Comparison of ENCODE assay signal across 8 cellular contexts in the genomic region with DNA sequence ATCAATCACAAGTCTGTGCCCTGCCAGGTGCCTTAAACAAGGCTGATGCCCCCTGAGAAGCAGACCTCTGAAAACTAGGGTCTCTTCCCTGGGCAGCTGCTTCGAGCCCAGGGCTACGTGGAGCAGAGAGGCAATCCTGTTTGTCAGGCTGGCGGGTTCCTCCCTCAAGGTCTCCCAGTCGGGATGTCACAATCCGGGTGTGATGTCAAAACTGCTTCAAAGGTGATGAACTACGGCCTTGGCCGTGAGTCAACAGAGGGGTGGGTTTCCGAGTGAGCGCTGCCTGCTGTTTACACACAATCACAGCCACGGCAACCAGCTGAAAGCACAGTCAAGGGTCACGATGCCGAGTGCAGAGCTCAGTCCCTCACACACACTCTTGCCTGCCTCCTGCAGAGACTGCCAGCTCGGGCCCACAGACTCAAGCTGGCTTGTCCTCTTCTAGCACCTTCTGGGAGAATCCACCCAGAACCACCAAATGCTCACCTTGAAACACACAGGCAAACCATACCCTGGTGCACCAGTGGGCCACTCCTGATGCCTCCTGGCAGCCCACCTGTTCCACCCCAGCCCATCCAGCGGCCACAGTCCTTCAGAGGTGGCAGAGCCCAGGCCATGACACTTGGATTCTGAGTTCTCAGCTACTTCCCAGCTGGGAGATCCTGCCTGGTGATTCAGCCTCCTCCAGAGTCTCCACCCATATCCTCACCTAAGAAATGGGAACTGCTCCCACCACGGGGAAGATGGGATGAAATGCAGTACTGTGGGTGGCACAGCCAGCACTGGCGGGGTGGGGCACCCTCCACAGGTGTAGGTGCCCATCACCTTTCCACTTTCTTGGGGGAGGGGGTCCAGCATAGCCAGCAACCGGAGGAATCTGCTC. TPM values are rescaled to one million over a fixed set of nuclear protein-coding genes. Genes with fewer than 3 reads are reported as not detected.
A peak's percentile ranks its signal among the peaks of the same experiment; 100 is the strongest.
DNase-seq lines count a peak whose midpoint lies in the region; ATAC-seq lines count a peak whose summit lies in the region.

No MANE protein-coding gene starts in this region.

- ATAC-seq in right cardiac atrium (peak; percentile 57 to 75), GM19351 (IDR thresholded peaks at IDR 0.05; ENCODE audit: unreplicated experiment) (no peak)

- H3K27me3 ChIP-seq in right cardiac atrium (ENCODE audit: control insufficient read depth, insufficient read depth): no peaks in the 10 kb centered on the region
- no peaks in the 10 kb centered on the region for H3K27me3 ChIP-seq in subcutaneous abdominal adipose tissue (ENCODE audit: control insufficient read depth in 5 of 5, insufficient read depth in 4 of 5, low read length in 5 of 5)

- H3K27ac ChIP-seq in adipose tissue (ENCODE audit: low read depth, low read length): peak overlapping the region; percentile 74
- peak overlapping the region; percentile 75 for H3K27ac ChIP-seq in right cardiac atrium (ENCODE audit: low read length)
- peak overlapping the region; percentile 95 for H3K27ac ChIP-seq in subcutaneous abdominal adipose tissue (ENCODE audit: low read depth, low read length)

- DNase-seq in NCI-H2029 (lab: John Stamatoyannopoulos, UW) (peak; percentile 41), NCI-H2029 treated with DMSO at 0.1 percent for 48 hours (lab: John Stamatoyannopoulos, UW) (no peak), right cardiac atrium (peak; percentile 74 to 79 (median 78)), NCI-H2171 (lab: John Stamatoyannopoulos, UW) (no peak), GM03348 (ENCODE audit: low spot score) (no peak)

- no peaks in the 10 kb centered on the region for H3K36me3 ChIP-seq in subcutaneous abdominal adipose tissue (ENCODE audit: control insufficient read depth in 5 of 5, insufficient read depth in 5 of 5, low read length in 5 of 5)

- H3K9ac ChIP-seq in subcutaneous abdominal adipose tissue (ENCODE audit: low read length in 5 of 5): peak overlapping the region in 4 of 5 donors; percentile 29 to 84 (median 49)

- 27 to 30% (median 29%) methylated on average over 17 of the region's 17 CpGs for WGBS in adipose tissue, 3 donors
- 37% methylated on average over 17 of the region's 17 CpGs for WGBS in right cardiac atrium

- intact Hi-C loops in right cardiac atrium (cut with DNase I): loop anchor here in 1 of 4 donors (10.0 kb wide), 1 partner anchor 50 kb away; no protein-coding TSS in a partner anchor

- no peak overlapping the region for H3K4me3 ChIP-seq in right cardiac atrium (ENCODE audit: low read length)
- peak overlapping the region in 1 of 5 donors; percentile 1 for H3K4me3 ChIP-seq in subcutaneous abdominal adipose tissue (ENCODE audit: low read depth in 1 of 5, low read length in 5 of 5)

- H3K9me3 ChIP-seq in right cardiac atrium (ENCODE audit: control insufficient read depth, low read length) (no peaks in the 10 kb centered on the region), subcutaneous abdominal adipose tissue (ENCODE audit: control insufficient read depth in 5 of 5, low read length in 5 of 5) (no peaks in the 10 kb centered on the region)

- H3K4me1 ChIP-seq in right cardiac atrium (ENCODE audit: control insufficient read depth, insufficient read depth, low read length) (peaks cover 31% of the 10 kb centered on the region), subcutaneous abdominal adipose tissue (ENCODE audit: control insufficient read depth in 5 of 5, insufficient read depth in 5 of 5, low read length in 5 of 5) (peaks cover 13 to 58% (median 50%) of the 10 kb centered on the region in 5 donors)

RNA-seq across cellular contexts. Expression of gene ELL, which starts 6.8 kb away (rescaled TPM):
- polyA plus RNA-seq in adipose tissue (10 to 100 TPM in 1 of 3 donors, 1 to 10 TPM in 2; 6.5 to 25.9 (median 9.2) TPM), right cardiac atrium (9.3 TPM)
- 10 to 100 TPM; 12.6 to 19.0 (median 14.0) TPM for total RNA-seq in right cardiac atrium

RNA-seq across cellular contexts. Expression of gene FKBP8, which starts 28.3 kb away (rescaled TPM):
- polyA plus RNA-seq in adipose tissue: 100 to 1,000 TPM in 2 of 3 donors, 10 to 100 TPM in 1; 90.8 to 352 (median 221) TPM
- total RNA-seq in right cardiac atrium: 100 to 1,000 TPM; 204 to 236 (median 213) TPM
- polyA plus RNA-seq in right cardiac atrium: 285 TPM

RNA-seq across cellular contexts. Expression of gene KXD1, which starts 42.6 kb away (rescaled TPM):
- polyA plus RNA-seq in adipose tissue (10 to 100 TPM; 63.6 to 92.0 (median 82.6) TPM), right cardiac atrium (49.0 TPM)
- 10 to 100 TPM; 47.8 to 55.4 (median 52.2) TPM for total RNA-seq in right cardiac atrium

RNA-seq across cellular contexts. Expression of gene UBA52, which starts 56.6 kb away (rescaled TPM):
- polyA plus RNA-seq in adipose tissue (1,000 to 10,000 TPM in 2 of 3 donors, 100 to 1,000 TPM in 1; 844 to 1,559 (median 1,492) TPM), right cardiac atrium (622 TPM)
- total RNA-seq in right cardiac atrium: 100 to 1,000 TPM; 712 to 793 (median 725) TPM

Comparison
In these comparisons a context has a peak if more than half of its experiments do, and no peak if none do; other contexts are left out.
1. DNase-seq: peak in NCI-H2029 (single experiment) and right cardiac atrium (3 of 3); none in NCI-H2029 treated with DMSO at 0.1 percent for 48 hours (single experiment), NCI-H2171 (single experiment) and GM03348 (single experiment).
2. Peak in every context shown above with its lines, with median percentiles within 50 percentile points of each other: H3K27ac ChIP-seq.